8 cellular contexts compared by ENCODE assay signal in genomic region chr17:58692239-58693055, GRCh38. TPM values are rescaled to one million over a fixed set of nuclear protein-coding genes. Genes with fewer than 3 reads are reported as not detected.
DNase-seq lines count a peak whose midpoint lies in the region; ATAC-seq and TF ChIP-seq lines count a peak whose summit lies in the region.

Gene RAD51C (plus strand): TSS chr17:58692602. CDS start chr17:58692644, 42 bp downstream.

- H3K9me3 ChIP-seq in BLaER1 treated with 17β-estradiol and CSF1 and Interleukin-3, amounts not matched to agents 10 nM and 100 nM (replicated peaks in 1 of 11) = peaks cover 0 to 17% (median 12%) of the 10 kb centered on the region in 11 experiments; a peak in 12 of 22 replicates
- H3K9me3 ChIP-seq in left lung = no peaks in the 10 kb centered on the region

- H3K4me1 ChIP-seq in BLaER1 treated with 17β-estradiol and CSF1 and Interleukin-3, amounts not matched to agents 10 nM and 100 nM = peaks cover 17 to 36% (median 23%) of the 10 kb centered on the region in 10 experiments
- H3K4me1 ChIP-seq in left lung = peaks cover 0 to 26% of the 10 kb centered on the region in 2 donors

- DNase-seq in GM19240 (ENCODE audit: insufficient read length, low spot score) (peak; percentile 79), NCI-H526 treated with DMSO at 0.1 percent for 48 hours (lab: John Stamatoyannopoulos, UW) (peak; percentile 69), left lung (peak; percentile 90 to 97)
- DNase-seq in activated CD4-positive, alpha-beta T cell treated with anti-CD3 and anti-CD28 coated beads, Interleukin-2, amount 50 U/mL, for 24 hours (ENCODE audit: low read depth in 1 of 2, low spot score in 1 of 2) = peak; percentile 78 to 82
- peak; percentile 78 for DNase-seq in stimulated activated CD4-positive, alpha-beta T cell treated with anti-CD3 and anti-CD28 coated beads, Interleukin-2, amount 100 ng/mL, for 4 hours (ENCODE audit: low read depth)

- peaks cover 4 to 39% (median 31%) of the 10 kb centered on the region in 11 experiments; a peak in 21 of 22 replicates for H3K36me3 ChIP-seq in BLaER1 treated with 17β-estradiol and CSF1 and Interleukin-3, amounts not matched to agents 10 nM and 100 nM
- peaks cover 0 to 7% of the 10 kb centered on the region in 2 donors for H3K36me3 ChIP-seq in left lung

- H3K9ac ChIP-seq in BLaER1 treated with 17β-estradiol and CSF1 and Interleukin-3, amounts not matched to agents 10 nM and 100 nM = peak within 1 kb of the TSS; percentile 77 to 94 (median 84)

- H3K4me2 ChIP-seq in BLaER1 treated with 17β-estradiol and CSF1 and Interleukin-3, amounts not matched to agents 10 nM and 100 nM = peak within 1 kb of the TSS; percentile 68 to 94 (median 83)

- H3K27ac ChIP-seq in BLaER1 treated with 17β-estradiol and CSF1 and Interleukin-3, amounts not matched to agents 10 nM and 100 nM = peak within 1 kb of the TSS; percentile 73 to 93 (median 81)
- H3K27ac ChIP-seq in left lung = peak within 1 kb of the TSS; percentile 64 to 89

- peak within 1 kb of the TSS; percentile 63 to 84 (median 76) for H3K4me3 ChIP-seq in BLaER1 treated with 17β-estradiol and CSF1 and Interleukin-3, amounts not matched to agents 10 nM and 100 nM
- H3K4me3 ChIP-seq in left lung = peak within 1 kb of the TSS; percentile 65 to 81

- no peaks in the 10 kb centered on the region for H3K9me3 Mint-ChIP-seq in dendritic cell treated with granulocyte-macrophage colony-stimulating factor and Interleukin-4, amounts not matched to agents 40 ng/mL and 50 ng/mL, for 4 days

- peak; percentile 93 for ATAC-seq in HG03457 (IDR thresholded peaks at IDR 0.05; ENCODE audit: unreplicated experiment)
- ATAC-seq in left lung = peak; percentile 99

- peaks cover 17% of the 10 kb centered on the region for H3K4me1 Mint-ChIP-seq in dendritic cell treated with granulocyte-macrophage colony-stimulating factor and Interleukin-4, amounts not matched to agents 40 ng/mL and 50 ng/mL, for 4 days (ENCODE audit: low read depth)

- H3K36me3 Mint-ChIP-seq in dendritic cell treated with granulocyte-macrophage colony-stimulating factor and Interleukin-4, amounts not matched to agents 40 ng/mL and 50 ng/mL, for 4 days (ENCODE audit: low read depth) = peaks cover 5% of the 10 kb centered on the region

- H3K27me3 Mint-ChIP-seq in dendritic cell treated with granulocyte-macrophage colony-stimulating factor and Interleukin-4, amounts not matched to agents 40 ng/mL and 50 ng/mL, for 4 days = no peaks in the 10 kb centered on the region

- TF ChIP-seq CTCF in left lung (IDR thresholded peaks at IDR 0.05) = no peak

- H3K4me3 Mint-ChIP-seq in dendritic cell treated with granulocyte-macrophage colony-stimulating factor and Interleukin-4, amounts not matched to agents 40 ng/mL and 50 ng/mL, for 4 days = peak within 1 kb of the TSS; percentile 85

- H3K27ac Mint-ChIP-seq in dendritic cell treated with granulocyte-macrophage colony-stimulating factor and Interleukin-4, amounts not matched to agents 40 ng/mL and 50 ng/mL, for 4 days = peak within 1 kb of the TSS; percentile 92

- no peaks in the 10 kb centered on the region; a peak in 2 of 22 replicates for H4K20me1 ChIP-seq in BLaER1 treated with 17β-estradiol and CSF1 and Interleukin-3, amounts not matched to agents 10 nM and 100 nM

- H3K27me3 ChIP-seq in BLaER1 treated with 17β-estradiol and CSF1 and Interleukin-3, amounts not matched to agents 10 nM and 100 nM = no peaks in the 10 kb centered on the region
- H3K27me3 ChIP-seq in left lung = no peaks in the 10 kb centered on the region

- intact Hi-C loops in dendritic cell treated with granulocyte-macrophage colony-stimulating factor and Interleukin-4, amounts not matched to agents 40 ng/mL and 50 ng/mL, for 4 days (cut with micrococcal nuclease) = loop anchor here (1.0 kb wide), 1 partner anchor 33 kb away; no protein-coding TSS in a partner anchor
- intact Hi-C loops in left lung (cut with DNase I) = no loop called here

RNA-seq across cellular contexts. Expression of gene RAD51C, which starts in this region (rescaled TPM):
- 10 to 100 TPM; 21.6 to 22.5 TPM for total RNA-seq in left lung

Comparison
In these comparisons a context has a peak if more than half of its experiments do, and no peak if none do; other contexts are left out.
1. Peak in every context shown above with its lines: DNase-seq, ATAC-seq, H3K4me3 ChIP-seq and H3K27ac ChIP-seq.